ENCODE assay signal across 8 cellular contexts in genomic region chr5:96957125-96958041, GRCh38. TPM values are rescaled to one million over a fixed set of nuclear protein-coding genes. Genes with fewer than 3 reads are reported as not detected.
DNase-seq lines count a peak whose midpoint lies in the region; ATAC-seq and TF ChIP-seq lines count a peak whose summit lies in the region.

No MANE protein-coding gene starts in this region.

- H2BK12ac ChIP-seq in H9 (ENCODE audit: insufficient read length, low read depth, low read length), result no peak overlapping the region

- H3K56ac ChIP-seq in H9 (ENCODE audit: insufficient read length, low read depth, low read length), result no peak overlapping the region

- H4K8ac ChIP-seq in H9 (replicated peaks; ENCODE audit: insufficient read length, low read depth, low read length), result no peak overlapping the region

- H4K91ac ChIP-seq in H9 (ENCODE audit: insufficient read length, low read depth, low read length), result no peak overlapping the region

- no peak overlapping the region for H2BK120ac ChIP-seq in H9 (ENCODE audit: low read depth, low read length, poor library complexity, severe bottlenecking)

- H3K27ac Mint-ChIP-seq in H9 (no peak overlapping the region), osteocyte (ENCODE audit: unreplicated experiment) (no peak overlapping the region)

- ATAC-seq in activated CD4-positive, CD25-positive, alpha-beta regulatory T cell treated with anti-CD3 and anti-CD28 coated beads, Interleukin-2, amount 50 U/mL, for 24 hours, result peak; percentile 91 to 93
- peak; percentile 49 for ATAC-seq in HG02588 (IDR thresholded peaks at IDR 0.05; ENCODE audit: unreplicated experiment)

- no peak for DNase-seq in activated CD4-positive, CD25-positive, alpha-beta regulatory T cell treated with anti-CD3 and anti-CD28 coated beads, Interleukin-2, amount 50 U/mL, for 72 hours
- peak; percentile 48 for DNase-seq in stimulated activated CD4-positive, alpha-beta T cell treated with anti-CD3 and anti-CD28 coated beads, Interleukin-1b, Interleukin-23, amount 100 ng/mL, for 48 hours
- DNase-seq in H9 (no peak), SKM-1 (lab: John Stamatoyannopoulos, UW; ENCODE audit: unreplicated experiment) (no peak), osteocyte (ENCODE audit: extremely low spot score, unreplicated experiment) (no peak)

- H3K4me2 ChIP-seq in OCI-LY1 (ENCODE audit: low read length), result peak overlapping the region; percentile 94
- no peak overlapping the region for H3K4me2 ChIP-seq in H9 (ENCODE audit: insufficient read depth, insufficient read length, low read length)

- no peak overlapping the region for H2BK15ac ChIP-seq in H9 (ENCODE audit: low read depth, low read length)

- H3K36me3 Mint-ChIP-seq in H9 (ENCODE audit: insufficient read depth in 1 of 3, low read depth in 3 of 3), result no peaks in the 10 kb centered on the region
- H3K36me3 Mint-ChIP-seq in osteocyte (ENCODE audit: unreplicated experiment), result peaks cover 6% of the 10 kb centered on the region

- H3K23ac ChIP-seq in H9 (ENCODE audit: insufficient read length, low read depth, low read length), result no peak overlapping the region

- no peak overlapping the region for H4K5ac ChIP-seq in H9 (ENCODE audit: insufficient read length, low read depth, low read length)

- H3K79me1 ChIP-seq in H9 (ENCODE audit: insufficient read depth, low read depth, low read length, poor library complexity, severe bottlenecking), result no peaks in the 10 kb centered on the region

- no peaks in the 10 kb centered on the region for H3K23me2 ChIP-seq in H9 (ENCODE audit: insufficient read length, low read depth, low read length, poor library complexity, severe bottlenecking)

- H3K18ac ChIP-seq in H9 (ENCODE audit: insufficient read length, low read depth, low read length), result no peak overlapping the region

- no peaks in the 10 kb centered on the region for H3K27me3 Mint-ChIP-seq in H9 (ENCODE audit: low read depth)
- no peaks in the 10 kb centered on the region for H3K27me3 Mint-ChIP-seq in osteocyte (ENCODE audit: unreplicated experiment)

- H2AFZ ChIP-seq in OCI-LY1 (ENCODE audit: low read length), result no peak overlapping the region
- no peak overlapping the region for H2AFZ ChIP-seq in H9 (ENCODE audit: low read length)

- H3K4me1 Mint-ChIP-seq in H9 (peaks cover 4 to 12% of the 10 kb centered on the region in 2 experiments), osteocyte (ENCODE audit: unreplicated experiment) (peaks cover 41% of the 10 kb centered on the region)

- H3K27me3 ChIP-seq in OCI-LY1 (ENCODE audit: insufficient read depth, low read length) (no peaks in the 10 kb centered on the region), H9 (ENCODE audit: insufficient read depth, low read length) (no peaks in the 10 kb centered on the region)

- H3K4ac ChIP-seq in H9 (ENCODE audit: low read depth, low read length), result no peak overlapping the region

- H3K9me3 Mint-ChIP-seq in H9 (no peaks in the 10 kb centered on the region; a peak in 1 of 5 replicates), osteocyte (ENCODE audit: unreplicated experiment) (no peaks in the 10 kb centered on the region)

- H2BK5ac ChIP-seq in H9 (ENCODE audit: insufficient read length, low read length), result no peak overlapping the region

- WGBS in H9 (ENCODE audit: extremely low coverage, insufficient read length, low lambda C conversion rate), result no CpG with 5 or more reads among the region's 4 CpGs

- no peak overlapping the region for H3K14ac ChIP-seq in H9 (ENCODE audit: insufficient read depth, low read length)

- H3T11ph ChIP-seq in H9 (ENCODE audit: low read length), result no peak overlapping the region

- 0 out of 2 replicates have a peak, but pooled peaks cover 13% of the 10 kb centered on the region for H3K36me3 ChIP-seq in OCI-LY1 (ENCODE audit: insufficient read depth, low read length)

- H3K4me3 Mint-ChIP-seq in H9, result no peak overlapping the region
- no peak overlapping the region for H3K4me3 Mint-ChIP-seq in osteocyte (ENCODE audit: unreplicated experiment)

- TF ChIP-seq CTCF in OCI-LY1 (IDR thresholded peaks at IDR 0.05; ENCODE audit: low read length) (no peak), H9 (conservative IDR thresholded peaks at IDR 0.05) (no peak), osteocyte (IDR thresholded peaks at IDR 0.05) (no peak)

- no peaks in the 10 kb centered on the region for H3K9me2 ChIP-seq in OCI-LY1 (ENCODE audit: low read depth, low read length)

- H3F3A ChIP-seq in OCI-LY1 (ENCODE audit: insufficient read depth, low read length), result peaks cover 23% of the 10 kb centered on the region

- no peak overlapping the region for H2BK20ac ChIP-seq in H9 (ENCODE audit: low read depth, low read length, poor library complexity, severe bottlenecking)

- no peaks in the 10 kb centered on the region for H3K9me3 ChIP-seq in OCI-LY1 (ENCODE audit: low read length)
- no peaks in the 10 kb centered on the region for H3K9me3 ChIP-seq in H9 (ENCODE audit: control insufficient read depth, low read depth, low read length)

- H3K27ac ChIP-seq in OCI-LY1 (ENCODE audit: low read depth, low read length, poor library complexity, severe bottlenecking) (peak overlapping the region; percentile 94), H9 (ENCODE audit: insufficient read length, low read depth, low read length) (no peak overlapping the region)

- H3K79me2 ChIP-seq in OCI-LY1 (ENCODE audit: insufficient read depth, low read length), result peaks cover 74% of the 10 kb centered on the region
- H3K79me2 ChIP-seq in H9 (ENCODE audit: insufficient read depth, low read length), result no peaks in the 10 kb centered on the region

- no peak overlapping the region for H2AK5ac ChIP-seq in H9 (ENCODE audit: insufficient read length, low read length)

- H3K4me1 ChIP-seq in OCI-LY1 (ENCODE audit: insufficient read depth, low read length, severe bottlenecking) (peaks cover 80% of the 10 kb centered on the region), H9 (ENCODE audit: insufficient read depth, low read length) (no peaks in the 10 kb centered on the region)

- H4K20me1 ChIP-seq in OCI-LY1 (ENCODE audit: insufficient read depth, low read length) (no peaks in the 10 kb centered on the region), H9 (ENCODE audit: control insufficient read depth, insufficient read depth, insufficient read length) (no peaks in the 10 kb centered on the region)

- H3K9ac ChIP-seq in OCI-LY1 (ENCODE audit: low read length) (peak overlapping the region; percentile 69), H9 (ENCODE audit: extremely low read depth, insufficient read length, low read length) (no peak overlapping the region)

- H3K4me3 ChIP-seq in OCI-LY1 (ENCODE audit: low read depth, low read length, poor library complexity, severe bottlenecking), result peak overlapping the region; percentile 77

RNA-seq across cellular contexts. Expression of gene LNPEP, which starts 21.5 kb away (rescaled TPM):
- total RNA-seq in H9 (2021) (3.6 and 4.1 TPM in 2 replicates), osteocyte (40.8 and 44.1 TPM in 2 replicates)
